Comparison of ENCODE assay signal across 18 cellular contexts in the genomic region with DNA sequence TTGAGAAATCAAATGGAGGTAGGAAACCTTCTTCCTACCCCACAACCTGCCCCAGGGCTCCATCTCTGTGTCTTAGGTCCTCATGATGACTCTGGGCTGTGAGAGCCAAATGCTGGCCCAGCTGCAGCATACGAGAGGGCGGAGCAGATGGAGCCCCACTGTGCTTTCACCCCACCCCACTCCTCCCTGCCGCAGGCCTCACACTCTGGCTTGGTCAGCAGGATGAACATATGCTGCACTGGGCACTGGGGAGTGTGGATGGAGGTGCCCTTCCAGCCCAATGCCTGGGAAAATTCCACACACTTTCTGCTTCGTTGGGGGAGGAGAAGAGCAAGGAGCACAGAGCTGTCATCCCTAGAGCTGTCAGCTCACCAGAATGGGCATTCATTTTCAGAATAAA.
A peak's percentile ranks its signal among the peaks of the same experiment; 100 is the strongest.
DNase-seq lines count a peak whose midpoint lies in the region; ATAC-seq and TF ChIP-seq lines count a peak whose summit lies in the region.
"Had no signal": no experiment of that assay in that cellular context is flagged by ENCODE, and none has a peak within 500 bp of the region (broad histone marks: within the 10 kb centered on the region; RNA-seq: fewer than 3 reads in every experiment).

No MANE protein-coding gene starts in this region.

- BruUV-seq in mammary epithelial cell (replicated peaks; lab: Mats Ljungman, UMichigan): no TSS peak

- H3K9ac ChIP-seq in mammary epithelial cell (ENCODE audit: insufficient read depth, low read length): no peak overlapping the region
- H3K9ac ChIP-seq: BLaER1 had no signal

- no peaks in the 10 kb centered on the region for H3K9me3 ChIP-seq in mammary epithelial cell (replicated peaks; ENCODE audit: insufficient read depth, low read length)
- H3K9me3 ChIP-seq: BLaER1 had no signal

- no peak overlapping the region for H3K27ac Mint-ChIP-seq in stimulated activated naive CD8-positive, alpha-beta T cell treated with anti-CD3 and anti-CD28 coated beads, Interleukin-15, amount 100 ng/mL, for 72 hours
- H3K27ac Mint-ChIP-seq in glutamatergic neuron (ENCODE audit: unreplicated experiment): peak overlapping the region; percentile 95
- H3K27ac Mint-ChIP-seq: CD4-positive, alpha-beta memory T cell; IgD-negative memory B cell had no signal

- no peak overlapping the region for H3K4me3 ChIP-seq in mammary epithelial cell (replicated peaks in 1 of 3; ENCODE audit: insufficient read depth in 1 of 3, low read depth in 2 of 3, low read length in 3 of 3)
- H3K4me3 ChIP-seq: BLaER1 had no signal

- no peaks in the 10 kb centered on the region for H3K79me2 ChIP-seq in mammary epithelial cell (ENCODE audit: insufficient read depth, low read length)

- 91% methylated on average over 3 of the region's 4 CpGs for WGBS in mammary epithelial cell (ENCODE audit: low coverage, missing lambda C conversion rate)

- peaks cover 0 to 3% of the 10 kb centered on the region in 2 donors for H3K9me3 Mint-ChIP-seq in stimulated activated naive CD8-positive, alpha-beta T cell treated with anti-CD3 and anti-CD28 coated beads, Interleukin-15, amount 100 ng/mL, for 72 hours
- peaks cover 9% of the 10 kb centered on the region for H3K9me3 Mint-ChIP-seq in glutamatergic neuron (ENCODE audit: unreplicated experiment)
- H3K9me3 Mint-ChIP-seq: IgD-negative memory B cell had no signal

- H3K36me3 ChIP-seq in mammary epithelial cell (ENCODE audit: insufficient read depth, low read length): no peaks in the 10 kb centered on the region
- H3K36me3 ChIP-seq: BLaER1 had no signal

- H3K4me1 ChIP-seq in mammary epithelial cell (ENCODE audit: insufficient read depth, low read length): peaks cover 3% of the 10 kb centered on the region
- H3K4me1 ChIP-seq: BLaER1 had no signal

- dilution Hi-C loops in mammary epithelial cell (cut with HindIII; ENCODE audit: low sequenced_read_pairs): no loop called here

- no peak overlapping the region for H3K4me3 Mint-ChIP-seq in stimulated activated naive CD8-positive, alpha-beta T cell treated with anti-CD3 and anti-CD28 coated beads, Interleukin-15, amount 100 ng/mL, for 72 hours
- H3K4me3 Mint-ChIP-seq in glutamatergic neuron (ENCODE audit: unreplicated experiment): peak overlapping the region; percentile 78
- H3K4me3 Mint-ChIP-seq: CD14-positive monocyte; CD4-positive, alpha-beta memory T cell; IgD-negative memory B cell had no signal

- in situ Hi-C loops in mammary epithelial cell (cut with MboI; ENCODE audit: low sequenced_read_pairs in 2 of 2): no loop called here

- H3K27me3 Mint-ChIP-seq in stimulated activated naive CD8-positive, alpha-beta T cell treated with anti-CD3 and anti-CD28 coated beads, Interleukin-15, amount 100 ng/mL, for 72 hours: no peaks in the 10 kb centered on the region
- H3K27me3 Mint-ChIP-seq in glutamatergic neuron (ENCODE audit: unreplicated experiment): peaks cover 10% of the 10 kb centered on the region
- H3K27me3 Mint-ChIP-seq: CD4-positive, alpha-beta memory T cell had no signal

- TF ChIP-seq CTCF in glutamatergic neuron (IDR thresholded peaks at IDR 0.05; ENCODE audit: partially characterized antibody, unreplicated experiment): no peak
- no peak for TF ChIP-seq CTCF in mammary epithelial cell (conservative IDR thresholded peaks at IDR 0.05 in 1 of 2, IDR thresholded peaks at IDR 0.05 in 1 of 2; ENCODE audit: extremely low read depth in 1 of 2, insufficient read depth in 1 of 2, low read depth in 1 of 2, low read length in 2 of 2)

- no peak overlapping the region for H3K27ac ChIP-seq in mammary epithelial cell (ENCODE audit: insufficient read depth, low read depth, low read length)
- H3K27ac ChIP-seq: BLaER1, HL-60 had no signal

- no peak overlapping the region for H2AFZ ChIP-seq in mammary epithelial cell (ENCODE audit: low read depth, low read length)

- H3K4me1 Mint-ChIP-seq in stimulated activated naive CD8-positive, alpha-beta T cell treated with anti-CD3 and anti-CD28 coated beads, Interleukin-15, amount 100 ng/mL, for 72 hours: no peaks in the 10 kb centered on the region
- peaks cover 31% of the 10 kb centered on the region for H3K4me1 Mint-ChIP-seq in glutamatergic neuron (ENCODE audit: low read depth, unreplicated experiment)
- H3K4me1 Mint-ChIP-seq: CD14-positive monocyte; CD4-positive, alpha-beta memory T cell; IgD-negative memory B cell had no signal

- CTCF ChIA-PET in mammary epithelial cell (lab: Charles Lee; ENCODE audit: low non-redundant PET): no interaction called here

- ATAC-seq in stimulated activated naive CD8-positive, alpha-beta T cell treated with anti-CD3 and anti-CD28 coated beads, Interleukin-15, amount 100 ng/mL, for 72 hours: peak; percentile 33
- no peak for ATAC-seq in stimulated activated naive CD8-positive, alpha-beta T cell treated with anti-CD3 and anti-CD28 coated beads, Interleukin-15, Interleukin-2, amounts not matched to agents 100 U/mL and 50 U/mL, for 24 hours

- no peaks in the 10 kb centered on the region for H3K27me3 ChIP-seq in mammary epithelial cell (ENCODE audit: insufficient read depth, low read length)
- H3K27me3 ChIP-seq: BLaER1 had no signal

- DNase-seq in stimulated activated naive CD8-positive, alpha-beta T cell treated with anti-CD3 and anti-CD28 coated beads, Interleukin-15, amount 100 ng/mL, for 72 hours: no peak
- DNase-seq in stimulated activated naive CD8-positive, alpha-beta T cell treated with anti-CD3 and anti-CD28 coated beads, Interleukin-15, Interleukin-2, amounts not matched to agents 100 U/mL and 50 U/mL, for 24 hours: no peak
- peak; percentile 98 for DNase-seq in cerebellar cortex (ENCODE audit: low spot score)
- DNase-seq in glutamatergic neuron: peak; percentile 57
- DNase-seq in mammary epithelial cell: no peak
- no peak for DNase-seq in NCI-H774 (lab: John Stamatoyannopoulos, UW)
- DNase-seq in ureter (ENCODE audit: low spot score): no peak
- DNase-seq in NCI-H748 treated with DMSO at 0.1 percent for 48 hours (lab: John Stamatoyannopoulos, UW): no peak
- DNase-seq: 8988T; CD4-positive, alpha-beta memory T cell; DMS153; DMS79; GF-D8; HCEC 1CT had no signal

- H4K20me1 ChIP-seq in mammary epithelial cell (ENCODE audit: insufficient read depth, low read length): no peaks in the 10 kb centered on the region
- H4K20me1 ChIP-seq: BLaER1 had no signal

- H3K36me3 Mint-ChIP-seq in glutamatergic neuron (ENCODE audit: unreplicated experiment): no peaks in the 10 kb centered on the region
- H3K36me3 Mint-ChIP-seq: CD14-positive monocyte; CD4-positive, alpha-beta memory T cell; IgD-negative memory B cell had no signal

- H3K4me2 ChIP-seq in mammary epithelial cell (ENCODE audit: insufficient read depth, low read depth, low read length): no peak overlapping the region
- H3K4me2 ChIP-seq: BLaER1 had no signal

- intact Hi-C loops in mammary epithelial cell (cut with micrococcal nuclease): no loop called here

Comparison
In these comparisons a context has a peak if more than half of its experiments do, and no peak if none do; other contexts are left out.
1. DNase-seq: peak in cerebellar cortex (single experiment) and glutamatergic neuron (single experiment); none in stimulated activated naive CD8-positive, alpha-beta T cell treated with anti-CD3 and anti-CD28 coated beads, Interleukin-15, amount 100 ng/mL, for 72 hours (0 of 2), stimulated activated naive CD8-positive, alpha-beta T cell treated with anti-CD3 and anti-CD28 coated beads, Interleukin-15, Interleukin-2, amounts not matched to agents 100 U/mL and 50 U/mL, for 24 hours (single experiment), mammary epithelial cell (single experiment), NCI-H774 (single experiment), ureter (single experiment) and NCI-H748 treated with DMSO at 0.1 percent for 48 hours (single experiment).